1 cellular context compared by ENCODE assay signal in genomic region chr3:48088056-48088748, GRCh38.
TF ChIP-seq lines count a peak whose summit lies in the region.

No MANE protein-coding gene starts in this region.

TF ChIP-seq in K562, 482 proteins besides CTCF, POLR2A, EP300 and RAD21 (continued from another document and continues in another):
- TF ChIP-seq POLR2AphosphoS5 (IDR thresholded peaks at IDR 0.05; ENCODE audit: control insufficient read depth, insufficient read depth, low read depth, low read length) (no peak; the same call in 1 of the 2 replicates), EHMT2 (IDR thresholded peaks at IDR 0.05) (no peak), XRCC4 (IDR thresholded peaks at IDR 0.05; ENCODE audit: extremely low read depth, insufficient read depth, insufficient read length) (no peak), TAF15 (IDR thresholded peaks at IDR 0.05; ENCODE audit: low read depth, low read length) (no peak), PURB (CRISPR knock-in tag; IDR thresholded peaks at IDR 0.05; ENCODE audit: low read depth) (no peak), RBM39 (optimal IDR thresholded peaks at IDR 0.05; ENCODE audit: low read depth, low read length) (no peak), BRD4 (IDR thresholded peaks at IDR 0.05) (no peak), ZNF12 (CRISPR knock-in tag; IDR thresholded peaks at IDR 0.05) (peak; percentile 43; the same call in 1 of the 2 replicates), NCOR1 (IDR thresholded peaks at IDR 0.05) (peak; percentile 24; the same call in 1 of the 2 replicates), ZSCAN29 (IDR thresholded peaks at IDR 0.05) (no peak), MTA3 (IDR thresholded peaks at IDR 0.05; ENCODE audit: borderline replicate concordance) (no peak), MEF2D (tag; conservative IDR thresholded peaks at IDR 0.05; ENCODE audit: low read depth) (no peak), RBM14 (IDR thresholded peaks at IDR 0.05; ENCODE audit: borderline replicate concordance, insufficient read depth, low read depth, low read length) (no peak), ZNF583 (CRISPR knock-in tag; IDR thresholded peaks at IDR 0.05) (no peak), MTA2 (IDR thresholded peaks at IDR 0.05; ENCODE audit: low read depth) (0 out of 2 replicates have a peak, but pooled peaks have one; percentile 13), RERE (CRISPR knock-in tag; IDR thresholded peaks at IDR 0.05; ENCODE audit: borderline replicate concordance) (no peak), ZC3H8 (IDR thresholded peaks at IDR 0.05) (no peak), SLC30A9 (CRISPR knock-in tag; IDR thresholded peaks at IDR 0.05) (no peak), SAP30 (IDR thresholded peaks at IDR 0.05; ENCODE audit: borderline replicate concordance, insufficient read depth, low read depth, low read length, poor library complexity, severe bottlenecking) (no peak), MBD1 (CRISPR knock-in tag; IDR thresholded peaks at IDR 0.05) (no peak), KLF10 (CRISPR knock-in tag; IDR thresholded peaks at IDR 0.05) (no peak), FOXA3 (CRISPR knock-in tag; conservative IDR thresholded peaks at IDR 0.05 in 1 of 2, IDR thresholded peaks at IDR 0.05 in 1 of 2) (no peak), SMARCE1 (IDR thresholded peaks at IDR 0.05) (0 out of 2 replicates have a peak, but pooled peaks have one; percentile 0), NR2C1 (IDR thresholded peaks at IDR 0.05) (no peak), NR2C1 (tag; IDR thresholded peaks at IDR 0.05) (no peak), FOXA1 (IDR thresholded peaks at IDR 0.05; ENCODE audit: borderline replicate concordance) (no peak), RBM17 (IDR thresholded peaks at IDR 0.05; ENCODE audit: borderline replicate concordance, low read depth, low read length) (no peak), MYBL2 (IDR thresholded peaks at IDR 0.05; ENCODE audit: low read depth) (no peak), MYBL2 (CRISPR knock-in tag; IDR thresholded peaks at IDR 0.05; ENCODE audit: borderline replicate concordance) (no peak), SAFB2 (IDR thresholded peaks at IDR 0.05; ENCODE audit: borderline replicate concordance, low read depth, low read length, severe bottlenecking) (no peak), ARNT (IDR thresholded peaks at IDR 0.05) (no peak), NFRKB (IDR thresholded peaks at IDR 0.05; ENCODE audit: low read depth) (0 out of 2 replicates have a peak, but pooled peaks have one; percentile 57), ESRRA (IDR thresholded peaks at IDR 0.05; ENCODE audit: borderline replicate concordance, low read depth) (no peak), ZNF431 (CRISPR knock-in tag; IDR thresholded peaks at IDR 0.05) (0 out of 2 replicates have a peak, but pooled peaks have one; percentile 16), GATAD2B (IDR thresholded peaks at IDR 0.05; ENCODE audit: borderline replicate concordance) (0 out of 2 replicates have a peak, but pooled peaks have one; percentile 17), GATAD2A (IDR thresholded peaks at IDR 0.05) (0 out of 2 replicates have a peak, but pooled peaks have one; percentile 48), ZFP1 (CRISPR knock-in tag; IDR thresholded peaks at IDR 0.05) (no peak), IRF2 (CRISPR knock-in tag; IDR thresholded peaks at IDR 0.05) (no peak), DNMT1 (IDR thresholded peaks at IDR 0.05) (no peak), AFF1 (IDR thresholded peaks at IDR 0.05; ENCODE audit: low read depth in 1 of 2, partially characterized antibody in 2 of 2) (no peak), ZFX (CRISPR knock-in tag; IDR thresholded peaks at IDR 0.05) (0 out of 2 replicates have a peak, but pooled peaks have one; percentile 2), ZNF79 (CRISPR knock-in tag; IDR thresholded peaks at IDR 0.05; ENCODE audit: low read depth) (no peak), NFIC (IDR thresholded peaks at IDR 0.05) (peak; percentile 8; the same call in 1 of the 2 replicates), FUS (optimal IDR thresholded peaks at IDR 0.05; ENCODE audit: low read depth, low read length) (no peak), SAFB (IDR thresholded peaks at IDR 0.05; ENCODE audit: borderline replicate concordance, low read depth, low read length) (peak; percentile 61; the same call in 1 of the 2 replicates), BRF1 (IDR thresholded peaks at IDR 0.05; ENCODE audit: borderline replicate concordance, extremely low read depth, insufficient read length) (no peak), SIN3A (IDR thresholded peaks at IDR 0.05; ENCODE audit: borderline replicate concordance in 2 of 2, control insufficient read depth in 1 of 2, low read depth in 2 of 2, low read length in 2 of 2) (0 out of 4 replicates have a peak, but pooled peaks of 1 of the 2 experiments have one; percentile 15), ZNF165 (CRISPR knock-in tag; IDR thresholded peaks at IDR 0.05; ENCODE audit: borderline replicate concordance) (no peak), U2AF2 (optimal IDR thresholded peaks at IDR 0.05; ENCODE audit: low read depth, low read length) (no peak)
- TF ChIP-seq, protein P1, sequence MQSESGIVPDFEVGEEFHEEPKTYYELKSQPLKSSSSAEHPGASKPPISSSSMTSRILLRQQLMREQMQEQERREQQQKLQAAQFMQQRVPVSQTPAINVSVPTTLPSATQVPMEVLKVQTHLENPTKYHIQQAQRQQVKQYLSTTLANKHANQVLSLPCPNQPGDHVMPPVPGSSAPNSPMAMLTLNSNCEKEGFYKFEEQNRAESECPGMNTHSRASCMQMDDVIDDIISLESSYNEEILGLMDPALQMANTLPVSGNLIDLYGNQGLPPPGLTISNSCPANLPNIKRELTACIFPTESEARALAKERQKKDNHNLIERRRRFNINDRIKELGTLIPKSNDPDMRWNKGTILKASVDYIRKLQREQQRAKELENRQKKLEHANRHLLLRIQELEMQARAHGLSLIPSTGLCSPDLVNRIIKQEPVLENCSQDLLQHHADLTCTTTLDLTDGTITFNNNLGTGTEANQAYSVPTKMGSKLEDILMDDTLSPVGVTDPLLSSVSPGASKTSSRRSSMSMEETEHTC (IDR thresholded peaks at IDR 0.05): no peak
- TF ChIP-seq, protein P2, sequence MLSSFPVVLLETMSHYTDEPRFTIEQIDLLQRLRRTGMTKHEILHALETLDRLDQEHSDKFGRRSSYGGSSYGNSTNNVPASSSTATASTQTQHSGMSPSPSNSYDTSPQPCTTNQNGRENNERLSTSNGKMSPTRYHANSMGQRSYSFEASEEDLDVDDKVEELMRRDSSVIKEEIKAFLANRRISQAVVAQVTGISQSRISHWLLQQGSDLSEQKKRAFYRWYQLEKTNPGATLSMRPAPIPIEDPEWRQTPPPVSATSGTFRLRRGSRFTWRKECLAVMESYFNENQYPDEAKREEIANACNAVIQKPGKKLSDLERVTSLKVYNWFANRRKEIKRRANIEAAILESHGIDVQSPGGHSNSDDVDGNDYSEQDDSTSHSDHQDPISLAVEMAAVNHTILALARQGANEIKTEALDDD (IDR thresholded peaks at IDR 0.05): no peak
- TF ChIP-seq, protein P3, sequence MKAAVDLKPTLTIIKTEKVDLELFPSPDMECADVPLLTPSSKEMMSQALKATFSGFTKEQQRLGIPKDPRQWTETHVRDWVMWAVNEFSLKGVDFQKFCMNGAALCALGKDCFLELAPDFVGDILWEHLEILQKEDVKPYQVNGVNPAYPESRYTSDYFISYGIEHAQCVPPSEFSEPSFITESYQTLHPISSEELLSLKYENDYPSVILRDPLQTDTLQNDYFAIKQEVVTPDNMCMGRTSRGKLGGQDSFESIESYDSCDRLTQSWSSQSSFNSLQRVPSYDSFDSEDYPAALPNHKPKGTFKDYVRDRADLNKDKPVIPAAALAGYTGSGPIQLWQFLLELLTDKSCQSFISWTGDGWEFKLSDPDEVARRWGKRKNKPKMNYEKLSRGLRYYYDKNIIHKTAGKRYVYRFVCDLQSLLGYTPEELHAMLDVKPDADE (conservative IDR thresholded peaks at IDR 0.05; ENCODE audit: control insufficient read depth, low read depth, low read length): peak; percentile 54; the same call in 1 of the 2 replicates
- TF ChIP-seq, protein P4, sequence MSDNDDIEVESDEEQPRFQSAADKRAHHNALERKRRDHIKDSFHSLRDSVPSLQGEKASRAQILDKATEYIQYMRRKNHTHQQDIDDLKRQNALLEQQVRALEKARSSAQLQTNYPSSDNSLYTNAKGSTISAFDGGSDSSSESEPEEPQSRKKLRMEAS (CRISPR knock-in tag; IDR thresholded peaks at IDR 0.05): 0 out of 2 replicates have a peak, but pooled peaks have one; percentile 3
- TF ChIP-seq, protein P5, sequence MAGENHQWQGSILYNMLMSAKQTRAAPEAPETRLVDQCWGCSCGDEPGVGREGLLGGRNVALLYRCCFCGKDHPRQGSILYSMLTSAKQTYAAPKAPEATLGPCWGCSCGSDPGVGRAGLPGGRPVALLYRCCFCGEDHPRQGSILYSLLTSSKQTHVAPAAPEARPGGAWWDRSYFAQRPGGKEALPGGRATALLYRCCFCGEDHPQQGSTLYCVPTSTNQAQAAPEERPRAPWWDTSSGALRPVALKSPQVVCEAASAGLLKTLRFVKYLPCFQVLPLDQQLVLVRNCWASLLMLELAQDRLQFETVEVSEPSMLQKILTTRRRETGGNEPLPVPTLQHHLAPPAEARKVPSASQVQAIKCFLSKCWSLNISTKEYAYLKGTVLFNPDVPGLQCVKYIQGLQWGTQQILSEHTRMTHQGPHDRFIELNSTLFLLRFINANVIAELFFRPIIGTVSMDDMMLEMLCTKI (IDR thresholded peaks at IDR 0.05; ENCODE audit: partially characterized antibody): no peak
